In genomic region chr15:89802986-89803820, GRCh38 we compare ENCODE assay signal across 15 cellular contexts. TPM values are rescaled to one million over a fixed set of nuclear protein-coding genes. Genes with fewer than 3 reads are reported as not detected.
"Had no signal": no experiment of that assay in that cellular context is flagged by ENCODE, and none has a peak within 500 bp of the region (broad histone marks: within the 10 kb centered on the region; RNA-seq: fewer than 3 reads in every experiment).

No MANE protein-coding gene starts in this region.

- H3K4me2 ChIP-seq: smooth muscle cell had no signal

- H3K4me1 Mint-ChIP-seq: activated CD4-positive, alpha-beta T cell treated with anti-CD3 and anti-CD28 coated beads, Interleukin-2, amount 10 ng/mL, durations not matched to agents 24 days and 14 days; activated naive CD8-positive, alpha-beta T cell treated with anti-CD3 and anti-CD28 coated beads, Interleukin-2, amount 10 ng/mL, durations not matched to agents 7 days and 5 days had no signal

- H3K27me3 ChIP-seq: upper lobe of right lung had no signal

- H3K36me3 Mint-ChIP-seq: activated naive CD8-positive, alpha-beta T cell treated with anti-CD3 and anti-CD28 coated beads, Interleukin-2, amount 10 ng/mL, durations not matched to agents 7 days and 5 days; naive thymus-derived CD4-positive, alpha-beta T cell had no signal

- H3K9me3 ChIP-seq: upper lobe of right lung had no signal

- H3K9me3 Mint-ChIP-seq: activated CD4-positive, alpha-beta T cell treated with anti-CD3 and anti-CD28 coated beads, Interleukin-2, amount 10 ng/mL, durations not matched to agents 24 days and 14 days; activated naive CD8-positive, alpha-beta T cell treated with anti-CD3 and anti-CD28 coated beads, Interleukin-2, amount 10 ng/mL, durations not matched to agents 7 days and 5 days; naive thymus-derived CD4-positive, alpha-beta T cell; stimulated activated naive CD8-positive, alpha-beta T cell treated with anti-CD3 and anti-CD28 coated beads, Interleukin-15, Interleukin-2, amounts not matched to agents 100 ng/mL and 50 ng/mL, for 24 hours had no signal

- H3K27me3 Mint-ChIP-seq: activated CD4-positive, alpha-beta T cell treated with anti-CD3 and anti-CD28 coated beads, Interleukin-2, amount 10 ng/mL, durations not matched to agents 24 days and 14 days; stimulated activated naive CD8-positive, alpha-beta T cell treated with anti-CD3 and anti-CD28 coated beads, Interleukin-15, Interleukin-2, amounts not matched to agents 100 ng/mL and 50 ng/mL, for 24 hours had no signal

- H3K4me3 ChIP-seq: smooth muscle cell, upper lobe of right lung had no signal

- DNase-seq: activated CD4-positive, alpha-beta T cell treated with anti-CD3 and anti-CD28 coated beads, Interleukin-2, amount 10 ng/mL, durations not matched to agents 24 days and 14 days; activated CD4-positive, CD25-positive, alpha-beta regulatory T cell; activated CD8-positive, alpha-beta memory T cell treated with anti-CD3 and anti-CD28 coated beads, Interleukin-2, amount 50 U/mL, for 4 hours; activated CD8-positive, alpha-beta T cell treated with anti-CD3 and anti-CD28 coated beads, Interleukin-2, amount 10 ng/mL, durations not matched to agents 7 days and 5 days; activated gamma-delta T cell treated with Interleukin-2 at 50 U/mL for 16 hours; activated naive CD8-positive, alpha-beta T cell treated with anti-CD3 and anti-CD28 coated beads, Interleukin-2, amount 10 ng/mL, durations not matched to agents 7 days and 5 days; mammary epithelial cell; naive thymus-derived CD4-positive, alpha-beta T cell; upper lobe of right lung had no signal

- H3K4me3 Mint-ChIP-seq: activated CD4-positive, alpha-beta T cell treated with anti-CD3 and anti-CD28 coated beads, Interleukin-2, amount 10 ng/mL, durations not matched to agents 24 days and 14 days; activated CD8-positive, alpha-beta T cell treated with anti-CD3 and anti-CD28 coated beads, Interleukin-2, amount 10 ng/mL, durations not matched to agents 7 days and 5 days; activated naive CD8-positive, alpha-beta T cell treated with anti-CD3 and anti-CD28 coated beads, Interleukin-2, amount 10 ng/mL, durations not matched to agents 7 days and 5 days; naive thymus-derived CD4-positive, alpha-beta T cell; stimulated activated naive CD8-positive, alpha-beta T cell treated with anti-CD3 and anti-CD28 coated beads, Interleukin-15, Interleukin-2, amounts not matched to agents 100 ng/mL and 50 ng/mL, for 24 hours had no signal

- H3K27ac Mint-ChIP-seq: activated CD4-positive, alpha-beta T cell treated with anti-CD3 and anti-CD28 coated beads, Interleukin-2, amount 10 ng/mL, durations not matched to agents 24 days and 14 days; activated CD8-positive, alpha-beta T cell treated with anti-CD3 and anti-CD28 coated beads, Interleukin-2, amount 10 ng/mL, durations not matched to agents 7 days and 5 days; activated naive CD8-positive, alpha-beta T cell treated with anti-CD3 and anti-CD28 coated beads, Interleukin-2, amount 10 ng/mL, durations not matched to agents 7 days and 5 days; naive thymus-derived CD4-positive, alpha-beta T cell; stimulated activated naive CD8-positive, alpha-beta T cell treated with anti-CD3 and anti-CD28 coated beads, Interleukin-15, Interleukin-2, amounts not matched to agents 100 ng/mL and 50 ng/mL, for 24 hours had no signal

- H3K27ac ChIP-seq: upper lobe of right lung had no signal

- H3K4me1 ChIP-seq: upper lobe of right lung had no signal

RNA-seq across cellular contexts. Expression of gene MESP2, which starts 27.1 kb away (rescaled TPM):
- total RNA-seq: activated CD4-positive, alpha-beta T cell treated with anti-CD3 and anti-CD28 coated beads, Interleukin-2, amount 10 ng/mL, durations not matched to agents 24 days and 14 days; activated CD8-positive, alpha-beta T cell treated with anti-CD3 and anti-CD28 coated beads, Interleukin-2, amount 10 ng/mL, durations not matched to agents 7 days and 5 days; activated naive CD8-positive, alpha-beta T cell treated with anti-CD3 and anti-CD28 coated beads, Interleukin-2, amount 10 ng/mL, durations not matched to agents 7 days and 5 days; dermis blood vessel endothelial cell; frontal cortex; mononuclear cell; naive thymus-derived CD4-positive, alpha-beta T cell; smooth muscle cell; temporal lobe; upper lobe of right lung had no signal

RNA-seq across cellular contexts. Expression of gene MESP1, which starts 52.2 kb away (rescaled TPM):
- total RNA-seq: mononuclear cell, smooth muscle cell had no signal
